Comparison of ENCODE assay signal across 17 cellular contexts in the genomic region with DNA sequence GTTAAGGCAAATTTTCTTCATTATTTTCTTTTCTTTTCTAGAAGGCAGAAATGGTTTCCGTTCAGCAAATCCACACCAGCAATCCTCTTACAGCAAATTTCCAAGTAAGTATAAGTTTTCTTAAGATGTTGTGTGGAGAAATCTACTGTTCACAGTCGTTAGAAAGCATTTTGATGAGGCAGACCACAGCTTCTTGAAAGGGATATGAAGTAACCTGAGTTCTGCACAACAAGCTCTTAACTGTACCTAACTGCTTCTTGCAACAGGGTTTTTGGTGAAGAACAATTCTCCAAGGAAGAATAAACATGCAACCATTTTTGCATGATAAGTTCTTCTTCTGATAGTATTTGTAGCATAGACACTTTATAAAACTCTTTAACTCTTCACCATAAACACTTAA.
"Had no signal": no experiment of that assay in that cellular context is flagged by ENCODE, and none has a peak within 500 bp of the region (broad histone marks: within the 10 kb centered on the region; RNA-seq: fewer than 3 reads in every experiment).

No MANE protein-coding gene starts in this region.

- H3K27me3 ChIP-seq: neural progenitor cell, suprapubic skin had no signal

- H3K4me3 ChIP-seq: coronary artery, neural progenitor cell, suprapubic skin had no signal

- H3K9me3 ChIP-seq: suprapubic skin had no signal

- H3K36me3 ChIP-seq: neural progenitor cell, suprapubic skin had no signal

- H3K4me1 Mint-ChIP-seq: naive B cell, neural progenitor cell had no signal

- DNase-seq: activated CD4-positive, alpha-beta T cell treated with anti-CD3 and anti-CD28 coated beads for 48 hours; activated CD8-positive, alpha-beta memory T cell treated with anti-CD3 and anti-CD28 coated beads, Interleukin-2, amount 50 U/mL, for 48 hours; activated gamma-delta T cell treated with Interleukin-2 at 50 U/mL for 16 hours; central memory CD4-positive, alpha-beta T cell; islet precursor cell; naive B cell; retina; stimulated activated CD4-positive, alpha-beta T cell treated with anti-CD3 and anti-CD28 coated beads, Interleukin-15, amount 100 ng/mL, for 24 hours; stimulated activated CD4-positive, alpha-beta T cell treated with anti-CD3 and anti-CD28 coated beads, Interleukin-4, amount 100 ng/mL, for 24 hours; stimulated activated naive CD4-positive, alpha-beta T cell treated with Interleukin-2 at 50 U/mL for 16 hours had no signal

- H3K4me1 ChIP-seq: neural progenitor cell, suprapubic skin had no signal

- H3K4me3 Mint-ChIP-seq: activated naive CD8-positive, alpha-beta T cell; brain; naive B cell; neural progenitor cell; type B pancreatic cell; WTC11 had no signal

- H3K9me3 Mint-ChIP-seq: naive B cell, neural progenitor cell, type B pancreatic cell had no signal

- H3K36me3 Mint-ChIP-seq: brain, naive B cell, neural progenitor cell, type B pancreatic cell, WTC11 had no signal

- H3K27ac ChIP-seq: coronary artery, neural progenitor cell, suprapubic skin had no signal

- H3K27ac Mint-ChIP-seq: activated naive CD8-positive, alpha-beta T cell; brain; neural progenitor cell; type B pancreatic cell; WTC11 had no signal
